17 cellular contexts compared by ENCODE assay signal in genomic region chr5:17425385-17426070, GRCh38.
A peak's percentile ranks its signal among the peaks of the same experiment; 100 is the strongest.
DNase-seq lines count a peak whose midpoint lies in the region; ATAC-seq and TF ChIP-seq lines count a peak whose summit lies in the region.
"Had no signal": no experiment of that assay in that cellular context is flagged by ENCODE, and none has a peak within 500 bp of the region (broad histone marks: within the 10 kb centered on the region; RNA-seq: fewer than 3 reads in every experiment).

No MANE protein-coding gene starts in this region.

- H3K27me3 Mint-ChIP-seq in activated naive CD4-positive, alpha-beta T cell treated with anti-CD3 and anti-CD28 coated beads, Interleukin-2, amount 10 ng/mL, durations not matched to agents 7 days and 5 days: no peaks in the 10 kb centered on the region
- peaks cover 1% of the 10 kb centered on the region for H3K27me3 Mint-ChIP-seq in chondrocyte (ENCODE audit: low read depth)

- H3K27me3 ChIP-seq in OCI-LY3 (ENCODE audit: low read depth, low read length): no peaks in the 10 kb centered on the region
- H3K27me3 ChIP-seq: SJCRH30 had no signal

- peak; percentile 51 for ATAC-seq in GM18868 (IDR thresholded peaks at IDR 0.05; ENCODE audit: unreplicated experiment)
- ATAC-seq in HG02852 (IDR thresholded peaks at IDR 0.05; ENCODE audit: unreplicated experiment): peak; percentile 46

- no peaks in the 10 kb centered on the region for H3K36me3 ChIP-seq in OCI-LY3 (replicated peaks; ENCODE audit: low read depth, low read length)
- H3K36me3 ChIP-seq: SJCRH30 had no signal

- peak overlapping the region; percentile 73; the same call in 1 of the 2 replicates for H3K27ac ChIP-seq in OCI-LY3 (ENCODE audit: low read length)
- H3K27ac ChIP-seq: C4-2B, RWPE1, SJCRH30 had no signal

- no peaks in the 10 kb centered on the region for H3K79me2 ChIP-seq in OCI-LY3 (ENCODE audit: low read length)

- CTCF ChIA-PET in activated naive CD4-positive, alpha-beta T cell treated with anti-CD3 and anti-CD28 coated beads, Interleukin-2, amount 10 ng/mL, durations not matched to agents 7 days and 5 days (lab: Charles Lee): interaction anchor here (0.5 kb wide), 1 partner anchor 1225 kb away, joined by 3 read pairs; no protein-coding TSS in a partner anchor

- peaks cover 13% of the 10 kb centered on the region for H3K9me3 Mint-ChIP-seq in activated naive CD4-positive, alpha-beta T cell treated with anti-CD3 and anti-CD28 coated beads, Interleukin-2, amount 10 ng/mL, durations not matched to agents 7 days and 5 days
- H3K9me3 Mint-ChIP-seq in chondrocyte (ENCODE audit: low read depth): no peaks in the 10 kb centered on the region
- H3K9me3 Mint-ChIP-seq: H9 had no signal

- peaks cover 36% of the 10 kb centered on the region for H3K4me1 ChIP-seq in OCI-LY3 (ENCODE audit: low read length)
- H3K4me1 ChIP-seq: SJCRH30 had no signal

- no peaks in the 10 kb centered on the region for H3K36me3 Mint-ChIP-seq in activated naive CD4-positive, alpha-beta T cell treated with anti-CD3 and anti-CD28 coated beads, Interleukin-2, amount 10 ng/mL, durations not matched to agents 7 days and 5 days
- H3K36me3 Mint-ChIP-seq in chondrocyte (ENCODE audit: low read depth): no peaks in the 10 kb centered on the region

- no peaks in the 10 kb centered on the region for H3K9me3 ChIP-seq in OCI-LY3 (ENCODE audit: insufficient read depth, low read length)
- H3K9me3 ChIP-seq: SJCRH30 had no signal

- peak overlapping the region; percentile 33; the same call in 1 of the 2 replicates for H2AFZ ChIP-seq in OCI-LY3 (ENCODE audit: low read depth, low read length)

- no peak for TF ChIP-seq CTCF in OCI-LY3 (IDR thresholded peaks at IDR 0.05; ENCODE audit: low read depth, low read length)
- no peak for TF ChIP-seq CTCF in chondrocyte (IDR thresholded peaks at IDR 0.05)

- H3K4me3 Mint-ChIP-seq in activated naive CD4-positive, alpha-beta T cell treated with anti-CD3 and anti-CD28 coated beads, Interleukin-2, amount 10 ng/mL, durations not matched to agents 7 days and 5 days: no peak overlapping the region
- no peak overlapping the region for H3K4me3 Mint-ChIP-seq in chondrocyte (ENCODE audit: unreplicated experiment)
- H3K4me3 Mint-ChIP-seq: H9, IgD-negative memory B cell had no signal

- no peaks in the 10 kb centered on the region for H3K4me1 Mint-ChIP-seq in activated naive CD4-positive, alpha-beta T cell treated with anti-CD3 and anti-CD28 coated beads, Interleukin-2, amount 10 ng/mL, durations not matched to agents 7 days and 5 days
- H3K4me1 Mint-ChIP-seq in chondrocyte (ENCODE audit: low read depth): peaks cover 8% of the 10 kb centered on the region

- H3K4me3 ChIP-seq in OCI-LY3 (ENCODE audit: low read length): peak overlapping the region; percentile 63
- H3K4me3 ChIP-seq: SJCRH30 had no signal

- H3K9ac ChIP-seq in OCI-LY3 (ENCODE audit: low read length): peak overlapping the region; percentile 48; the same call in 1 of the 2 replicates

- no peak for DNase-seq in activated naive CD4-positive, alpha-beta T cell treated with anti-CD3 and anti-CD28 coated beads, Interleukin-2, amount 10 ng/mL, durations not matched to agents 7 days and 5 days
- DNase-seq in NCI-H748 treated with DMSO at 0.1 percent for 48 hours (lab: John Stamatoyannopoulos, UW) (no peak), chondrocyte (ENCODE audit: low spot score) (no peak)
- DNase-seq in activated CD8-positive, alpha-beta memory T cell treated with anti-CD3 and anti-CD28 coated beads, Interleukin-2, amount 50 U/mL, for 48 hours: no peak
- DNase-seq: DMS153, EL, H9, NCI-H1436 treated with DMSO at 0.1 percent for 48 hours, NCI-H524, SJCRH30, T-helper 9 cell had no signal

- H4K20me1 ChIP-seq in OCI-LY3 (ENCODE audit: insufficient read depth, low read length): no peaks in the 10 kb centered on the region

- H3K27ac Mint-ChIP-seq in activated naive CD4-positive, alpha-beta T cell treated with anti-CD3 and anti-CD28 coated beads, Interleukin-2, amount 10 ng/mL, durations not matched to agents 7 days and 5 days: no peak overlapping the region
- H3K27ac Mint-ChIP-seq in chondrocyte (ENCODE audit: unreplicated experiment): no peak overlapping the region
- H3K27ac Mint-ChIP-seq: H9, IgD-negative memory B cell had no signal

- H3K4me2 ChIP-seq in OCI-LY3 (ENCODE audit: low read length): peak overlapping the region; percentile 81
